ENCODE assay signal across 1 cellular context in the genomic region with DNA sequence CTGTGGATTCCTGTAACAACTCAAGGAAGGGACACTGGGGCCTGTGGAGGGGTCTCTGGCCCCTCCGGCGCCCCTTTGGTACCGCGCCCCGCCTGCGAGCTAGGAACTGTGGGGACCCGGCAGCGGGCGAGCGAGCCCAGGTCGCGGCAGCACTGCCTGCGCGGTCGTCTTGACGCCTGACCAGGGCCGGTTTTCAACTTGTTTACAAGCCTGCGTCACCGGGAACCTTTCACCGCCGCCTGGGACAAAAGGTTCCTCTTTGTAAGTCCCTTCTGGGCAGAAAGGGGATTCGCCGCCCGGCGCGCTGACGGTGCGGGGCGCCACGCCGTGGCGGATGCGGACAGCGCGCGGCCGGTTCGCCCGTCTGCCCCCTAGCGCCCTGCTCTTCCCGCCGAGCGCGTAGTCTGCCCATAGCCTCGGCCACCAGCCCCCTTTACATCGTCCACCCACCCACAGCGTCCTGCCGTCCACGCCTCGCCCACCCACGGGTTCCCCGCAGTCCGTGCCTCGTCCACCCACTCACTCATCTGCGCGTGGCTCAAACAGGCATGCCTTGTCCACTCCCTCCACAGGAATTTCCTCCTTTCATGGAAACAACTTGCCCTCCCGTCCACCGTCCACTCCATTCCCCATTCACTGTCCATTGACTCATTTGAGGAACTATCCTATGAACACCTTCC.
TF ChIP-seq lines count a peak whose summit lies in the region.

No MANE protein-coding gene starts in this region.

TF ChIP-seq in HepG2, 621 proteins besides CTCF, POLR2A, EP300 and RAD21 (continued from another document and continues in another):
- TF ChIP-seq, protein P1, sequence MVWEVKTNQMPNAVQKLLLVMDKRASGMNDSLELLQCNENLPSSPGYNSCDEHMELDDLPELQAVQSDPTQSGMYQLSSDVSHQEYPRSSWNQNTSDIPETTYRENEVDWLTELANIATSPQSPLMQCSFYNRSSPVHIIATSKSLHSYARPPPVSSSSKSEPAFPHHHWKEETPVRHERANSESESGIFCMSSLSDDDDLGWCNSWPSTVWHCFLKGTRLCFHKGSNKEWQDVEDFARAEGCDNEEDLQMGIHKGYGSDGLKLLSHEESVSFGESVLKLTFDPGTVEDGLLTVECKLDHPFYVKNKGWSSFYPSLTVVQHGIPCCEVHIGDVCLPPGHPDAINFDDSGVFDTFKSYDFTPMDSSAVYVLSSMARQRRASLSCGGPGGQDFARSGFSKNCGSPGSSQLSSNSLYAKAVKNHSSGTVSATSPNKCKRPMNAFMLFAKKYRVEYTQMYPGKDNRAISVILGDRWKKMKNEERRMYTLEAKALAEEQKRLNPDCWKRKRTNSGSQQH (CRISPR knock-in tag; IDR thresholded peaks at IDR 0.05; ENCODE audit: low read depth) = peak; percentile 8; the same call in 1 of the 2 replicates
- TF ChIP-seq REPIN1 (CRISPR knock-in tag; IDR thresholded peaks at IDR 0.05; ENCODE audit: borderline replicate concordance, low read depth) (peak; percentile 81; the same call in 1 of the 2 replicates), KLF9 (CRISPR knock-in tag; IDR thresholded peaks at IDR 0.05; ENCODE audit: low read depth) (no peak), SRSF4 (IDR thresholded peaks at IDR 0.05; ENCODE audit: low read depth, low read length, poor library complexity, severe bottlenecking) (no peak), ZNF484 (CRISPR knock-in tag; IDR thresholded peaks at IDR 0.05; ENCODE audit: borderline replicate concordance, low read depth) (no peak), RBM22 (optimal IDR thresholded peaks at IDR 0.05; ENCODE audit: low read length) (no peak), HIVEP1 (CRISPR knock-in tag; IDR thresholded peaks at IDR 0.05) (peak; percentile 67; the same call in 1 of the 2 replicates), SPEN (CRISPR knock-in tag; IDR thresholded peaks at IDR 0.05; ENCODE audit: low read depth) (peak; percentile 66; the same call in 1 of the 2 replicates), ZNF331 (CRISPR knock-in tag; IDR thresholded peaks at IDR 0.05) (peak; percentile 73; the same call in 1 of the 2 replicates), RXRA (CRISPR knock-in tag; IDR thresholded peaks at IDR 0.05) (0 out of 2 replicates have a peak, but pooled peaks have one; percentile 48), MAF1 (CRISPR knock-in tag; IDR thresholded peaks at IDR 0.05; ENCODE audit: borderline replicate concordance) (no peak; the same call in 1 of the 2 replicates), SP2 (CRISPR knock-in tag; IDR thresholded peaks at IDR 0.05) (no peak), ZNF232 (CRISPR knock-in tag; IDR thresholded peaks at IDR 0.05; ENCODE audit: borderline replicate concordance) (peak; percentile 81; the same call in 1 of the 2 replicates), HES4 (CRISPR knock-in tag; IDR thresholded peaks at IDR 0.05; ENCODE audit: borderline replicate concordance) (no peak), GZF1 (CRISPR knock-in tag; IDR thresholded peaks at IDR 0.05) (no peak), HDAC6 (IDR thresholded peaks at IDR 0.05; ENCODE audit: low read depth, low read length) (no peak), KDM1A (CRISPR knock-in tag; IDR thresholded peaks at IDR 0.05) (no peak), ZNF746 (CRISPR knock-in tag; IDR thresholded peaks at IDR 0.05) (no peak), ZNF350 (CRISPR knock-in tag; IDR thresholded peaks at IDR 0.05; ENCODE audit: borderline replicate concordance, low read depth) (peak; percentile 36; the same call in 1 of the 2 replicates), SAP130 (CRISPR knock-in tag; IDR thresholded peaks at IDR 0.05; ENCODE audit: low read depth) (peak; percentile 71), CAMTA2 (CRISPR knock-in tag; IDR thresholded peaks at IDR 0.05; ENCODE audit: borderline replicate concordance) (peak; percentile 84; the same call in 1 of the 2 replicates), RFXAP (CRISPR knock-in tag; IDR thresholded peaks at IDR 0.05; ENCODE audit: borderline replicate concordance) (peak; percentile 86), ZNF160 (CRISPR knock-in tag; IDR thresholded peaks at IDR 0.05) (peak; percentile 86; the same call in 1 of the 2 replicates), MIER2 (CRISPR knock-in tag; IDR thresholded peaks at IDR 0.05) (0 out of 2 replicates have a peak, but pooled peaks have one; percentile 25), ISL2 (CRISPR knock-in tag; IDR thresholded peaks at IDR 0.05) (peak; percentile 82), ELF3 (CRISPR knock-in tag; IDR thresholded peaks at IDR 0.05) (peak; percentile 79), ZNF264 (CRISPR knock-in tag; IDR thresholded peaks at IDR 0.05) (0 out of 2 replicates have a peak, but pooled peaks have one; percentile 37), MAFK (conservative IDR thresholded peaks at IDR 0.05 in 1 of 2, IDR thresholded peaks at IDR 0.05 in 1 of 2; ENCODE audit: low read length in 2 of 2) (0 out of 4 replicates have a peak, but pooled peaks of 1 of the 2 experiments have one; percentile 0), KMT2A (CRISPR knock-in tag; IDR thresholded peaks at IDR 0.05) (peak; percentile 57; the same call in 1 of the 2 replicates), ZNF792 (CRISPR knock-in tag; IDR thresholded peaks at IDR 0.05) (peak; percentile 75; the same call in 1 of the 2 replicates), MIER3 (CRISPR knock-in tag; IDR thresholded peaks at IDR 0.05; ENCODE audit: borderline replicate concordance) (peak; percentile 22; the same call in 1 of the 2 replicates), ZFAT (CRISPR knock-in tag; conservative IDR thresholded peaks at IDR 0.05) (no peak), ZNF292 (CRISPR knock-in tag; IDR thresholded peaks at IDR 0.05; ENCODE audit: borderline replicate concordance, low read depth) (no peak), HNRNPLL (IDR thresholded peaks at IDR 0.05; ENCODE audit: low read depth, low read length, poor library complexity, severe bottlenecking) (peak; percentile 81), NR2C2 (CRISPR knock-in tag; IDR thresholded peaks at IDR 0.05; ENCODE audit: borderline replicate concordance) (peak; percentile 58), ZFP90 (CRISPR knock-in tag; IDR thresholded peaks at IDR 0.05; ENCODE audit: borderline replicate concordance) (peak; percentile 70; the same call in 1 of the 2 replicates), ZNF441 (CRISPR knock-in tag; IDR thresholded peaks at IDR 0.05; ENCODE audit: borderline replicate concordance) (peak; percentile 51; the same call in 1 of the 2 replicates), ZC3H4 (CRISPR knock-in tag; IDR thresholded peaks at IDR 0.05; ENCODE audit: borderline replicate concordance) (no peak), PAF1 (CRISPR knock-in tag; IDR thresholded peaks at IDR 0.05) (no peak)
- TF ChIP-seq, protein P2, sequence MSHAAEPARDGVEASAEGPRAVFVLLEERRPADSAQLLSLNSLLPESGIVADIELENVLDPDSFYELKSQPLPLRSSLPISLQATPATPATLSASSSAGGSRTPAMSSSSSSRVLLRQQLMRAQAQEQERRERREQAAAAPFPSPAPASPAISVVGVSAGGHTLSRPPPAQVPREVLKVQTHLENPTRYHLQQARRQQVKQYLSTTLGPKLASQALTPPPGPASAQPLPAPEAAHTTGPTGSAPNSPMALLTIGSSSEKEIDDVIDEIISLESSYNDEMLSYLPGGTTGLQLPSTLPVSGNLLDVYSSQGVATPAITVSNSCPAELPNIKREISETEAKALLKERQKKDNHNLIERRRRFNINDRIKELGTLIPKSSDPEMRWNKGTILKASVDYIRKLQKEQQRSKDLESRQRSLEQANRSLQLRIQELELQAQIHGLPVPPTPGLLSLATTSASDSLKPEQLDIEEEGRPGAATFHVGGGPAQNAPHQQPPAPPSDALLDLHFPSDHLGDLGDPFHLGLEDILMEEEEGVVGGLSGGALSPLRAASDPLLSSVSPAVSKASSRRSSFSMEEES (CRISPR knock-in tag; IDR thresholded peaks at IDR 0.05) = peak; percentile 49; the same call in 1 of the 2 replicates
- TF ChIP-seq, protein P3, sequence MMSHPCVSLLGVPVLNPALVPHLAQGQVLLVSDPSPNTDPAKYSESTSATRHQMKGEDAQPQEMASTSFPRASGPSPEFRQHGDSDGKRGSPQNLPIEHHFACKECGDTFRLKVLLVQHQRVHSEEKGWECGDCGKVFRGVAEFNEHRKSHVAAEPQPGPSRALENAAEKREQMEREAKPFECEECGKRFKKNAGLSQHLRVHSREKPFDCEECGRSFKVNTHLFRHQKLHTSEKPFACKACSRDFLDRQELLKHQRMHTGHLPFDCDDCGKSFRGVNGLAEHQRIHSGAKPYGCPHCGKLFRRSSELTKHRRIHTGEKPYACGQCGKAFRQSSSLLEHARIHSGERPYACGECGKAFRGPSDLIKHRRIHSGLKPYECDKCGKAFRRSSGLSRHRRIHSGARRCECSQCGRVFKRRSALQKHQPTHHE (CRISPR knock-in tag; IDR thresholded peaks at IDR 0.05; ENCODE audit: borderline replicate concordance) = peak; percentile 72
- TF ChIP-seq, protein P4, sequence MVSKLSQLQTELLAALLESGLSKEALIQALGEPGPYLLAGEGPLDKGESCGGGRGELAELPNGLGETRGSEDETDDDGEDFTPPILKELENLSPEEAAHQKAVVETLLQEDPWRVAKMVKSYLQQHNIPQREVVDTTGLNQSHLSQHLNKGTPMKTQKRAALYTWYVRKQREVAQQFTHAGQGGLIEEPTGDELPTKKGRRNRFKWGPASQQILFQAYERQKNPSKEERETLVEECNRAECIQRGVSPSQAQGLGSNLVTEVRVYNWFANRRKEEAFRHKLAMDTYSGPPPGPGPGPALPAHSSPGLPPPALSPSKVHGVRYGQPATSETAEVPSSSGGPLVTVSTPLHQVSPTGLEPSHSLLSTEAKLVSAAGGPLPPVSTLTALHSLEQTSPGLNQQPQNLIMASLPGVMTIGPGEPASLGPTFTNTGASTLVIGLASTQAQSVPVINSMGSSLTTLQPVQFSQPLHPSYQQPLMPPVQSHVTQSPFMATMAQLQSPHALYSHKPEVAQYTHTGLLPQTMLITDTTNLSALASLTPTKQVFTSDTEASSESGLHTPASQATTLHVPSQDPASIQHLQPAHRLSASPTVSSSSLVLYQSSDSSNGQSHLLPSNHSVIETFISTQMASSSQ (IDR thresholded peaks at IDR 0.05; ENCODE audit: low read depth) = no peak
- TF ChIP-seq, protein P4 (CRISPR knock-in tag; IDR thresholded peaks at IDR 0.05; ENCODE audit: borderline replicate concordance) = peak; percentile 72; the same call in 1 of the 2 replicates
- TF ChIP-seq, protein P5, sequence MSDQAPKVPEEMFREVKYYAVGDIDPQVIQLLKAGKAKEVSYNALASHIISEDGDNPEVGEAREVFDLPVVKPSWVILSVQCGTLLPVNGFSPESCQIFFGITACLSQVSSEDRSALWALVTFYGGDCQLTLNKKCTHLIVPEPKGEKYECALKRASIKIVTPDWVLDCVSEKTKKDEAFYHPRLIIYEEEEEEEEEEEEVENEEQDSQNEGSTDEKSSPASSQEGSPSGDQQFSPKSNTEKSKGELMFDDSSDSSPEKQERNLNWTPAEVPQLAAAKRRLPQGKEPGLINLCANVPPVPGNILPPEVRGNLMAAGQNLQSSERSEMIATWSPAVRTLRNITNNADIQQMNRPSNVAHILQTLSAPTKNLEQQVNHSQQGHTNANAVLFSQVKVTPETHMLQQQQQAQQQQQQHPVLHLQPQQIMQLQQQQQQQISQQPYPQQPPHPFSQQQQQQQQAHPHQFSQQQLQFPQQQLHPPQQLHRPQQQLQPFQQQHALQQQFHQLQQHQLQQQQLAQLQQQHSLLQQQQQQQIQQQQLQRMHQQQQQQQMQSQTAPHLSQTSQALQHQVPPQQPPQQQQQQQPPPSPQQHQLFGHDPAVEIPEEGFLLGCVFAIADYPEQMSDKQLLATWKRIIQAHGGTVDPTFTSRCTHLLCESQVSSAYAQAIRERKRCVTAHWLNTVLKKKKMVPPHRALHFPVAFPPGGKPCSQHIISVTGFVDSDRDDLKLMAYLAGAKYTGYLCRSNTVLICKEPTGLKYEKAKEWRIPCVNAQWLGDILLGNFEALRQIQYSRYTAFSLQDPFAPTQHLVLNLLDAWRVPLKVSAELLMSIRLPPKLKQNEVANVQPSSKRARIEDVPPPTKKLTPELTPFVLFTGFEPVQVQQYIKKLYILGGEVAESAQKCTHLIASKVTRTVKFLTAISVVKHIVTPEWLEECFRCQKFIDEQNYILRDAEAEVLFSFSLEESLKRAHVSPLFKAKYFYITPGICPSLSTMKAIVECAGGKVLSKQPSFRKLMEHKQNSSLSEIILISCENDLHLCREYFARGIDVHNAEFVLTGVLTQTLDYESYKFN (CRISPR knock-in tag; conservative IDR thresholded peaks at IDR 0.05) = peak; percentile 35; the same call in 1 of the 2 replicates
- TF ChIP-seq, protein P6, sequence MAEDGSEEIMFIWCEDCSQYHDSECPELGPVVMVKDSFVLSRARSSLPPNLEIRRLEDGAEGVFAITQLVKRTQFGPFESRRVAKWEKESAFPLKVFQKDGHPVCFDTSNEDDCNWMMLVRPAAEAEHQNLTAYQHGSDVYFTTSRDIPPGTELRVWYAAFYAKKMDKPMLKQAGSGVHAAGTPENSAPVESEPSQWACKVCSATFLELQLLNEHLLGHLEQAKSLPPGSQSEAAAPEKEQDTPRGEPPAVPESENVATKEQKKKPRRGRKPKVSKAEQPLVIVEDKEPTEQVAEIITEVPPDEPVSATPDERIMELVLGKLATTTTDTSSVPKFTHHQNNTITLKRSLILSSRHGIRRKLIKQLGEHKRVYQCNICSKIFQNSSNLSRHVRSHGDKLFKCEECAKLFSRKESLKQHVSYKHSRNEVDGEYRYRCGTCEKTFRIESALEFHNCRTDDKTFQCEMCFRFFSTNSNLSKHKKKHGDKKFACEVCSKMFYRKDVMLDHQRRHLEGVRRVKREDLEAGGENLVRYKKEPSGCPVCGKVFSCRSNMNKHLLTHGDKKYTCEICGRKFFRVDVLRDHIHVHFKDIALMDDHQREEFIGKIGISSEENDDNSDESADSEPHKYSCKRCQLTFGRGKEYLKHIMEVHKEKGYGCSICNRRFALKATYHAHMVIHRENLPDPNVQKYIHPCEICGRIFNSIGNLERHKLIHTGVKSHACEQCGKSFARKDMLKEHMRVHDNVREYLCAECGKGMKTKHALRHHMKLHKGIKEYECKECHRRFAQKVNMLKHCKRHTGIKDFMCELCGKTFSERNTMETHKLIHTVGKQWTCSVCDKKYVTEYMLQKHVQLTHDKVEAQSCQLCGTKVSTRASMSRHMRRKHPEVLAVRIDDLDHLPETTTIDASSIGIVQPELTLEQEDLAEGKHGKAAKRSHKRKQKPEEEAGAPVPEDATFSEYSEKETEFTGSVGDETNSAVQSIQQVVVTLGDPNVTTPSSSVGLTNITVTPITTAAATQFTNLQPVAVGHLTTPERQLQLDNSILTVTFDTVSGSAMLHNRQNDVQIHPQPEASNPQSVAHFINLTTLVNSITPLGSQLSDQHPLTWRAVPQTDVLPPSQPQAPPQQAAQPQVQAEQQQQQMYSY (CRISPR knock-in tag; IDR thresholded peaks at IDR 0.05) = peak; percentile 52; the same call in 1 of the 2 replicates
- TF ChIP-seq, protein P7, sequence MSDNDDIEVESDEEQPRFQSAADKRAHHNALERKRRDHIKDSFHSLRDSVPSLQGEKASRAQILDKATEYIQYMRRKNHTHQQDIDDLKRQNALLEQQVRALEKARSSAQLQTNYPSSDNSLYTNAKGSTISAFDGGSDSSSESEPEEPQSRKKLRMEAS (IDR thresholded peaks at IDR 0.05) = peak; percentile 79
